8 cellular contexts compared by ENCODE assay signal in the genomic region with DNA sequence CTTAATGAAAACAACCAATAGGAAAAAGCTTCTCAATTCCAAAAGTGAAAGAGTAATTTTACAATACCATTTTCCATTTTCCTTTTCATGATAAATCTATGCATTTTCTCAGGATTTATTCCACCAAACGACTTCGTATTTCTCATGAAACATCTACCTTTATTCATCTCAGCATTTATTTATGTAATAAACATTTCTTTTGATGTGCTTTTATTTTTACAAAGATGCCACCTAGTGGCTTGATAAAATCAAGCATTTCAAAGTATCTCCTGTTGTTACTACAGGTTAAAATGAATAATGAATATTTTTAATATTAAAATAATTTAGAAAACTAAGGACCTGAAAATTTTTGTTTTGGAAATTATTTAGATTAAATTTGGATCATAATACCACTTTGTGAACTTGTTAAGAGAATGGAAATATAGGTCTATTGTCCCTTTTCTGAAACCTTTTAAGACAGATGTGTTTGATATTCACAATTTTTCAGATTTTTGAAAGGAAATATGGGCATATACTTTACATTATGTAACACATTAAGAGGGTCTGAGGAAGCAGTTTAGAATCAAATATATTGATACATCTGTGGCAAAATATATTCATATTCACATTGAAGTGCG. TPM values are rescaled to one million over a fixed set of nuclear protein-coding genes. Genes with fewer than 3 reads are reported as not detected.
DNase-seq lines count a peak whose midpoint lies in the region; ATAC-seq and TF ChIP-seq lines count a peak whose summit lies in the region.

No MANE protein-coding gene starts in this region.

- intact Hi-C loops in activated CD8-positive, alpha-beta T cell treated with anti-CD3 and anti-CD28 coated beads for 36 hours (cut with micrococcal nuclease) = loop anchor here (5.0 kb wide), 1 partner anchor 45 kb away; no protein-coding TSS in a partner anchor
- intact Hi-C loops in PC-9 (cut with micrococcal nuclease; ENCODE audit: unreplicated experiment) = loop anchor here (1.0 to 10.0 kb wide), 4 partner anchors 43 to 650 kb away; partner anchors contain the start of genes CADPS2 and WASL

- no peak overlapping the region for H3K4me2 ChIP-seq in PC-9

- no peak overlapping the region for H3K4me3 Mint-ChIP-seq in activated CD8-positive, alpha-beta T cell treated with anti-CD3 and anti-CD28 coated beads for 36 hours
- no peak overlapping the region for H3K4me3 Mint-ChIP-seq in activated CD8-positive, alpha-beta T cell treated with anti-CD3 and anti-CD28 coated beads, Interleukin-2, amount 10 ng/mL, durations not matched to agents 7 days and 5 days
- H3K4me3 Mint-ChIP-seq in type B pancreatic cell = no peak overlapping the region

- H3F3A ChIP-seq in PC-9 (ENCODE audit: insufficient read depth, low read depth) = peaks cover 14% of the 10 kb centered on the region; the same call in 1 of the 2 replicates

- no peak for ATAC-seq in activated CD8-positive, alpha-beta T cell treated with anti-CD3 and anti-CD28 coated beads for 36 hours
- ATAC-seq in activated CD8-positive, alpha-beta T cell treated with anti-CD3 and anti-CD28 coated beads, Interleukin-2, amount 10 ng/mL, durations not matched to agents 7 days and 5 days = no peak
- ATAC-seq in GM21619 (IDR thresholded peaks at IDR 0.05; ENCODE audit: unreplicated experiment) (no peak), HG03521 (IDR thresholded peaks at IDR 0.05; ENCODE audit: unreplicated experiment) (no peak)

- peak; percentile 56 for TF ChIP-seq CTCF in activated CD8-positive, alpha-beta T cell treated with anti-CD3 and anti-CD28 coated beads for 36 hours (IDR thresholded peaks at IDR 0.05)
- peak; percentile 74 for TF ChIP-seq CTCF in PC-9 (conservative IDR thresholded peaks at IDR 0.05)
- TF ChIP-seq CTCF in fibroblast of the aortic adventitia (IDR thresholded peaks at IDR 0.05; ENCODE audit: insufficient read depth, low read length) = peak; percentile 48
- peak; percentile 81 for TF ChIP-seq CTCF in type B pancreatic cell (conservative IDR thresholded peaks at IDR 0.05)

- H4K20me1 ChIP-seq in PC-9 (ENCODE audit: insufficient read depth) = no peaks in the 10 kb centered on the region

- H3K4me3 ChIP-seq in PC-9 (no peak overlapping the region), fibroblast of the aortic adventitia (ENCODE audit: low read depth, low read length) (no peak overlapping the region)

- H3K36me3 Mint-ChIP-seq in activated CD8-positive, alpha-beta T cell treated with anti-CD3 and anti-CD28 coated beads for 36 hours (ENCODE audit: low read depth) = no peaks in the 10 kb centered on the region
- no peaks in the 10 kb centered on the region for H3K36me3 Mint-ChIP-seq in activated CD8-positive, alpha-beta T cell treated with anti-CD3 and anti-CD28 coated beads, Interleukin-2, amount 10 ng/mL, durations not matched to agents 7 days and 5 days (ENCODE audit: low read depth)
- no peaks in the 10 kb centered on the region for H3K36me3 Mint-ChIP-seq in type B pancreatic cell

- no peaks in the 10 kb centered on the region for H3K79me2 ChIP-seq in PC-9 (ENCODE audit: low read depth)

- peak overlapping the region; percentile 47 for H3K27ac ChIP-seq in PC-9

- CTCF ChIA-PET in activated CD8-positive, alpha-beta T cell treated with anti-CD3 and anti-CD28 coated beads for 36 hours (lab: Charles Lee) = no interaction called here
- CTCF ChIA-PET in activated CD8-positive, alpha-beta T cell treated with anti-CD3 and anti-CD28 coated beads, Interleukin-2, amount 10 ng/mL, durations not matched to agents 7 days and 5 days (lab: Charles Lee) = interaction anchor here (0.8 to 1.0 kb wide), 2 partner anchors 21 to 43 kb away, joined by 3 to 4 read pairs; partner anchors contain the start of gene NDUFA5
- CTCF ChIA-PET in PC-9 (lab: Charles Lee) = interaction anchor here (0.6 kb wide), 1 partner anchor 309 kb away, joined by 4 read pairs; no protein-coding TSS in a partner anchor

- no peaks in the 10 kb centered on the region for H3K9me3 ChIP-seq in PC-9 (ENCODE audit: insufficient read depth, low read depth)

- no peak overlapping the region for H3K27ac Mint-ChIP-seq in activated CD8-positive, alpha-beta T cell treated with anti-CD3 and anti-CD28 coated beads for 36 hours
- H3K27ac Mint-ChIP-seq in activated CD8-positive, alpha-beta T cell treated with anti-CD3 and anti-CD28 coated beads, Interleukin-2, amount 10 ng/mL, durations not matched to agents 7 days and 5 days = no peak overlapping the region
- no peak overlapping the region for H3K27ac Mint-ChIP-seq in type B pancreatic cell

- peaks cover 2% of the 10 kb centered on the region; the same call in 1 of the 2 replicates for H3K36me3 ChIP-seq in PC-9 (ENCODE audit: low read depth)

- H2AFZ ChIP-seq in PC-9 = no peak overlapping the region

- H3K27me3 Mint-ChIP-seq in activated CD8-positive, alpha-beta T cell treated with anti-CD3 and anti-CD28 coated beads for 36 hours = peaks cover 14% of the 10 kb centered on the region
- peaks cover 15% of the 10 kb centered on the region for H3K27me3 Mint-ChIP-seq in activated CD8-positive, alpha-beta T cell treated with anti-CD3 and anti-CD28 coated beads, Interleukin-2, amount 10 ng/mL, durations not matched to agents 7 days and 5 days (ENCODE audit: low read depth)
- peaks cover 17% of the 10 kb centered on the region for H3K27me3 Mint-ChIP-seq in type B pancreatic cell

- no TSS peak for BruUV-seq in PC-9 (replicated peaks; lab: Mats Ljungman, UMichigan)

- no peaks in the 10 kb centered on the region for H3K9me2 ChIP-seq in PC-9 (ENCODE audit: insufficient read depth)

- H3K27me3 ChIP-seq in PC-9 (ENCODE audit: insufficient read depth, low read depth) = no peaks in the 10 kb centered on the region

- H3K4me1 Mint-ChIP-seq in activated CD8-positive, alpha-beta T cell treated with anti-CD3 and anti-CD28 coated beads for 36 hours (ENCODE audit: low read depth) = peaks cover 31% of the 10 kb centered on the region
- peaks cover 16% of the 10 kb centered on the region for H3K4me1 Mint-ChIP-seq in activated CD8-positive, alpha-beta T cell treated with anti-CD3 and anti-CD28 coated beads, Interleukin-2, amount 10 ng/mL, durations not matched to agents 7 days and 5 days (ENCODE audit: low read depth)
- peaks cover 4% of the 10 kb centered on the region for H3K4me1 Mint-ChIP-seq in type B pancreatic cell (ENCODE audit: unreplicated experiment)

- no peaks in the 10 kb centered on the region for H3K9me3 Mint-ChIP-seq in activated CD8-positive, alpha-beta T cell treated with anti-CD3 and anti-CD28 coated beads for 36 hours
- H3K9me3 Mint-ChIP-seq in activated CD8-positive, alpha-beta T cell treated with anti-CD3 and anti-CD28 coated beads, Interleukin-2, amount 10 ng/mL, durations not matched to agents 7 days and 5 days (ENCODE audit: insufficient read depth) = no peaks in the 10 kb centered on the region
- no peaks in the 10 kb centered on the region for H3K9me3 Mint-ChIP-seq in type B pancreatic cell

- POLR2A ChIA-PET in activated CD8-positive, alpha-beta T cell treated with anti-CD3 and anti-CD28 coated beads for 36 hours (lab: Charles Lee) = no interaction called here
- POLR2A ChIA-PET in activated CD8-positive, alpha-beta T cell treated with anti-CD3 and anti-CD28 coated beads, Interleukin-2, amount 10 ng/mL, durations not matched to agents 7 days and 5 days (lab: Charles Lee) = no interaction called here
- POLR2A ChIA-PET in PC-9 (lab: Charles Lee; ENCODE audit: unreplicated experiment) = no interaction called here

- no peak for DNase-seq in activated CD8-positive, alpha-beta T cell treated with anti-CD3 and anti-CD28 coated beads for 36 hours
- no peak for DNase-seq in activated CD8-positive, alpha-beta T cell treated with anti-CD3 and anti-CD28 coated beads, Interleukin-2, amount 10 ng/mL, durations not matched to agents 7 days and 5 days
- DNase-seq in PC-9 (peak in 1 of 2 experiments; percentile 48), fibroblast of the aortic adventitia (ENCODE audit: low read depth) (peak; percentile 49), type B pancreatic cell (ENCODE audit: extremely low spot score, unreplicated experiment) (no peak)
- no peak for DNase-seq in activated T-cell treated with anti-CD3 and anti-CD28 coated beads, Interleukin-2, amount 50 U/mL, for 1 hour

- peaks cover 23% of the 10 kb centered on the region for H3K4me1 ChIP-seq in PC-9 (replicated peaks; ENCODE audit: insufficient read depth)

RNA-seq across cellular contexts. Expression of gene IQUB, which starts 2.7 kb away (rescaled TPM):
- under 1 TPM in 1 of 2 experiments, not detected in 1; 0.09 TPM for total RNA-seq in activated CD8-positive, alpha-beta T cell treated with anti-CD3 and anti-CD28 coated beads for 36 hours
- not detected for total RNA-seq in activated CD8-positive, alpha-beta T cell treated with anti-CD3 and anti-CD28 coated beads, Interleukin-2, amount 10 ng/mL, durations not matched to agents 7 days and 5 days
- total RNA-seq in PC-9 (2021) = 0.33 and 0.98 TPM in 2 replicates
- 0.81 and 2.7 TPM in 2 replicates for total RNA-seq in fibroblast of the aortic adventitia (ENCODE audit: low replicate concordance)
- total RNA-seq in type B pancreatic cell (ENCODE audit: low replicate concordance) = 1.2 and 2.1 TPM in 2 replicates

RNA-seq across cellular contexts. Expression of gene NDUFA5, which starts 20.5 kb away (rescaled TPM):
- 10 to 100 TPM; 62.8 to 63.7 TPM for total RNA-seq in activated CD8-positive, alpha-beta T cell treated with anti-CD3 and anti-CD28 coated beads for 36 hours
- total RNA-seq in activated CD8-positive, alpha-beta T cell treated with anti-CD3 and anti-CD28 coated beads, Interleukin-2, amount 10 ng/mL, durations not matched to agents 7 days and 5 days = 10 to 100 TPM; 50.2 to 50.9 TPM
- total RNA-seq in PC-9 (2021) (57.0 and 75.9 TPM in 2 replicates), fibroblast of the aortic adventitia (ENCODE audit: low replicate concordance) (35.8 and 47.8 TPM in 2 replicates), type B pancreatic cell (ENCODE audit: low replicate concordance) (85.8 and 99.1 TPM in 2 replicates)
